10 cellular contexts compared by ENCODE assay signal in the genomic region with DNA sequence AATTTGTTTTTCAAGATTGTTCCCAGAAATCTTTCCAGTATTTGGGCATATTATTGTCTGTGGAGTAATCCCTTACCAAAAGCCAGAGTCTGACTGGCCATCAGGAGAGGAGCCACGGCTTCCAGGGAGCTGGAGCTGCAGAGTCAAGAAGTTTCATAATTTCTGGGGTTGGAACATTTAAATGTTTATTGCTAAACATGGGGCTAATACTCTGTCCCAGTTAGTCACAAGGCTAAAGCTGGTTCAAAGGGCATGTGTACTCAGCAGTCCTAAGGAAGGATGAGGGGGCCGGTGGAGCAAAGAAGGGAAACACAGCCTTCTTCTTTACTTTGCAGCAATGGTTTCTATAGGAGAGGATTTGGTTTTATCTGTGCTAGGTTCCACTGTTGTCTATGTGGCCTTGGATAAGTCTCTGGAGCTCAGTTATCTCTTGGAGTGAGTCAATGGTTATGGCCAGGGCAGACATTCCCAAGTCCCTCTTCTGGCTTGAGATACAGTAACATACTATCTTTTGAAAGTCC. TPM values are rescaled to one million over a fixed set of nuclear protein-coding genes. Genes with fewer than 3 reads are reported as not detected.
DNase-seq lines count a peak whose midpoint lies in the region; ATAC-seq lines count a peak whose summit lies in the region.
"Had no signal": no experiment of that assay in that cellular context is flagged by ENCODE, and none has a peak within 500 bp of the region (broad histone marks: within the 10 kb centered on the region; RNA-seq: fewer than 3 reads in every experiment).

No MANE protein-coding gene starts in this region.

- peaks cover 96% of the 10 kb centered on the region for H3K4me1 Mint-ChIP-seq in activated T-cell treated with anti-CD3 and anti-CD28 coated beads, Interleukin-2, amount 50 U/mL, for 24 hours (ENCODE audit: low read depth)
- H3K4me1 Mint-ChIP-seq in activated T-helper 1 cell treated with anti-CD3 and anti-CD28 coated beads, Interleukin-12 subunit alpha, Interleukin-12 subunit beta, Interleukin-2, Interleukin-4 antibody, amounts not matched to agents 30 ng/mL and 10 ng/mL and 1 ng/mL, durations not matched to agents 14 hours and 24 hours and 36 hours (ENCODE audit: low read depth), result peaks cover 98% of the 10 kb centered on the region

- peaks cover 8 to 59% (median 51%) of the 10 kb centered on the region in 5 donors for H3K4me1 ChIP-seq in subcutaneous abdominal adipose tissue (ENCODE audit: control insufficient read depth in 5 of 5, insufficient read depth in 5 of 5, low read length in 5 of 5)

- H3K4me3 ChIP-seq in subcutaneous abdominal adipose tissue (ENCODE audit: low read depth in 1 of 5, low read length in 5 of 5), result no peak overlapping the region

- H3K36me3 Mint-ChIP-seq in activated T-cell treated with anti-CD3 and anti-CD28 coated beads, Interleukin-2, amount 50 U/mL, for 24 hours (ENCODE audit: low read depth), result peaks cover 100% of the 10 kb centered on the region
- H3K36me3 Mint-ChIP-seq in activated T-helper 1 cell treated with anti-CD3 and anti-CD28 coated beads, Interleukin-12 subunit alpha, Interleukin-12 subunit beta, Interleukin-2, Interleukin-4 antibody, amounts not matched to agents 30 ng/mL and 10 ng/mL and 1 ng/mL, durations not matched to agents 14 hours and 24 hours and 36 hours (ENCODE audit: low read depth), result peaks cover 91% of the 10 kb centered on the region

- peaks cover 24 to 48% (median 28%) of the 10 kb centered on the region in 5 donors for H3K36me3 ChIP-seq in subcutaneous abdominal adipose tissue (ENCODE audit: control insufficient read depth in 5 of 5, insufficient read depth in 5 of 5, low read length in 5 of 5)

- H3K9me3 Mint-ChIP-seq in activated T-cell treated with anti-CD3 and anti-CD28 coated beads, Interleukin-2, amount 50 U/mL, for 24 hours, result no peaks in the 10 kb centered on the region
- no peaks in the 10 kb centered on the region for H3K9me3 Mint-ChIP-seq in activated T-helper 1 cell treated with anti-CD3 and anti-CD28 coated beads, Interleukin-12 subunit alpha, Interleukin-12 subunit beta, Interleukin-2, Interleukin-4 antibody, amounts not matched to agents 30 ng/mL and 10 ng/mL and 1 ng/mL, durations not matched to agents 14 hours and 24 hours and 36 hours

- peak overlapping the region; percentile 92 for H3K27ac ChIP-seq in subcutaneous abdominal adipose tissue (ENCODE audit: low read depth, low read length)

- peak overlapping the region; percentile 98 for H3K27ac Mint-ChIP-seq in activated T-cell treated with anti-CD3 and anti-CD28 coated beads, Interleukin-2, amount 50 U/mL, for 24 hours
- H3K27ac Mint-ChIP-seq in activated T-helper 1 cell treated with anti-CD3 and anti-CD28 coated beads, Interleukin-12 subunit alpha, Interleukin-12 subunit beta, Interleukin-2, Interleukin-4 antibody, amounts not matched to agents 30 ng/mL and 10 ng/mL and 1 ng/mL, durations not matched to agents 14 hours and 24 hours and 36 hours, result peak overlapping the region; percentile 74

- H3K9ac ChIP-seq in subcutaneous abdominal adipose tissue (ENCODE audit: low read length in 5 of 5), result peak overlapping the region in 3 of 5 donors; percentile 66 to 75 (median 73)

- no peak overlapping the region for H3K4me3 Mint-ChIP-seq in activated T-cell treated with anti-CD3 and anti-CD28 coated beads, Interleukin-2, amount 50 U/mL, for 24 hours
- H3K4me3 Mint-ChIP-seq in activated T-helper 1 cell treated with anti-CD3 and anti-CD28 coated beads, Interleukin-12 subunit alpha, Interleukin-12 subunit beta, Interleukin-2, Interleukin-4 antibody, amounts not matched to agents 30 ng/mL and 10 ng/mL and 1 ng/mL, durations not matched to agents 14 hours and 24 hours and 36 hours, result no peak overlapping the region

- peaks cover 0 to 3% (median 0%) of the 10 kb centered on the region in 5 donors for H3K27me3 ChIP-seq in subcutaneous abdominal adipose tissue (ENCODE audit: control insufficient read depth in 5 of 5, insufficient read depth in 4 of 5, low read length in 5 of 5)

- no peak for DNase-seq in activated T-cell treated with anti-CD3 and anti-CD28 coated beads, Interleukin-2, amount 50 U/mL, for 24 hours
- DNase-seq in activated T-cell treated with anti-CD3 and anti-CD28 coated beads, Interleukin-2, amount 50 U/mL, for 48 hours, result no peak
- no peak for DNase-seq in activated T-helper 1 cell treated with anti-CD3 and anti-CD28 coated beads, Interleukin-12 subunit alpha, Interleukin-12 subunit beta, Interleukin-2, Interleukin-4 antibody, amounts not matched to agents 30 ng/mL and 10 ng/mL and 1 ng/mL, durations not matched to agents 14 hours and 24 hours and 36 hours (ENCODE audit: low spot score)
- peak; percentile 38 for DNase-seq in iris pigment epithelial cell (ENCODE audit: low read depth)
- DNase-seq in NCI-H1694 (lab: John Stamatoyannopoulos, UW), result no peak
- no peak for DNase-seq in foreskin melanocyte
- DNase-seq: activated CD4-positive, CD25-positive, alpha-beta regulatory T cell treated with anti-CD3 and anti-CD28 coated beads, Interleukin-2, amount 50 U/mL, for 72 hours had no signal

- no peaks in the 10 kb centered on the region for H3K27me3 Mint-ChIP-seq in activated T-cell treated with anti-CD3 and anti-CD28 coated beads, Interleukin-2, amount 50 U/mL, for 24 hours
- no peaks in the 10 kb centered on the region for H3K27me3 Mint-ChIP-seq in activated T-helper 1 cell treated with anti-CD3 and anti-CD28 coated beads, Interleukin-12 subunit alpha, Interleukin-12 subunit beta, Interleukin-2, Interleukin-4 antibody, amounts not matched to agents 30 ng/mL and 10 ng/mL and 1 ng/mL, durations not matched to agents 14 hours and 24 hours and 36 hours (ENCODE audit: insufficient read depth)

- intact Hi-C loops in activated T-helper 1 cell treated with anti-CD3 and anti-CD28 coated beads, Interleukin-12 subunit alpha, Interleukin-12 subunit beta, Interleukin-2, Interleukin-4 antibody, amounts not matched to agents 30 ng/mL and 10 ng/mL and 1 ng/mL, durations not matched to agents 14 hours and 24 hours and 36 hours (cut with micrococcal nuclease), result no loop called here

- ATAC-seq in HG02981 (IDR thresholded peaks at IDR 0.05; ENCODE audit: unreplicated experiment), result no peak

- H3K9me3 ChIP-seq in subcutaneous abdominal adipose tissue (ENCODE audit: control insufficient read depth in 5 of 5, low read length in 5 of 5), result no peaks in the 10 kb centered on the region

RNA-seq across cellular contexts. Expression of a gene that starts 9.5 kb away (rescaled TPM):
- total RNA-seq in activated T-helper 1 cell treated with anti-CD3 and anti-CD28 coated beads, Interleukin-12 subunit alpha, Interleukin-12 subunit beta, Interleukin-2, Interleukin-4 antibody, amounts not matched to agents 30 ng/mL and 10 ng/mL and 1 ng/mL, durations not matched to agents 14 hours and 24 hours and 36 hours, result 205 and 206 TPM in 2 replicates

RNA-seq across cellular contexts. Expression of a gene that starts 36.5 kb away (rescaled TPM):
- total RNA-seq in activated T-helper 1 cell treated with anti-CD3 and anti-CD28 coated beads, Interleukin-12 subunit alpha, Interleukin-12 subunit beta, Interleukin-2, Interleukin-4 antibody, amounts not matched to agents 30 ng/mL and 10 ng/mL and 1 ng/mL, durations not matched to agents 14 hours and 24 hours and 36 hours, result 2.8 and 4.0 TPM in 2 replicates
- total RNA-seq: H4 had no signal

RNA-seq across cellular contexts. Expression of a gene that starts 51.0 kb away (rescaled TPM):
- 32.5 and 37.3 TPM in 2 replicates for total RNA-seq in activated T-helper 1 cell treated with anti-CD3 and anti-CD28 coated beads, Interleukin-12 subunit alpha, Interleukin-12 subunit beta, Interleukin-2, Interleukin-4 antibody, amounts not matched to agents 30 ng/mL and 10 ng/mL and 1 ng/mL, durations not matched to agents 14 hours and 24 hours and 36 hours

RNA-seq across cellular contexts. Expression of a gene that starts 51.1 kb away (rescaled TPM):
- total RNA-seq in activated T-helper 1 cell treated with anti-CD3 and anti-CD28 coated beads, Interleukin-12 subunit alpha, Interleukin-12 subunit beta, Interleukin-2, Interleukin-4 antibody, amounts not matched to agents 30 ng/mL and 10 ng/mL and 1 ng/mL, durations not matched to agents 14 hours and 24 hours and 36 hours, result 24.0 and 26.6 TPM in 2 replicates
